In the genomic region with DNA sequence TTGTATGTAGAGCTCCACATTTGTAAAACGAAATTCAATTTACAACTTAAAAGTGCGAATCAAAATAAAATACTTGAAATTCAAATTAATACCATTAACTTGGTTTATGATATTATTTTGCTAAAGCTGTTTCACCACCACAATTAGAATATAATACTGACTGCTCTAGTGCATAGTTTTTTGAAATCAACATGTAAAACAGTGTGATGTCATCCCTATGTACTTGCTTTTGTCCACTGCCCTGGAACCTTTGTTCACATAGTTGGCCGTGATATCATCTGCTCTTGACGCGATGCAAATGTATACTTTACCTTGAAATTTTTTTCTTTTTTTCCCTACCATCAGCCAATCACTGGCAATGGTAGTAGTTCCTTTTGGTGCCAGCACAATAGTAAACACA, we compare ENCODE assay signal across 29 cellular contexts.
"Had no signal": no experiment of that assay in that cellular context is flagged by ENCODE, and none has a peak within 500 bp of the region (broad histone marks: within the 10 kb centered on the region; RNA-seq: fewer than 3 reads in every experiment).

No MANE protein-coding gene starts in this region.

- H3K4me1 ChIP-seq: ascending aorta, breast epithelium, colonic mucosa, gastrocnemius medialis, heart left ventricle had no signal

- H3K4me3 ChIP-seq: ascending aorta, breast epithelium, cardiac muscle cell, colonic mucosa, gastrocnemius medialis, heart left ventricle had no signal

- H3K36me3 ChIP-seq: breast epithelium, colonic mucosa, gastrocnemius medialis, WERI-Rb-1 had no signal

- H3K27ac ChIP-seq: ascending aorta, breast epithelium, cardiac muscle cell, colonic mucosa, gastrocnemius medialis, heart left ventricle, WERI-Rb-1 had no signal

- H3K27me3 ChIP-seq: ascending aorta, breast epithelium, cardiac muscle cell, colonic mucosa, gastrocnemius medialis, heart left ventricle had no signal

- ATAC-seq: activated CD4-positive, CD25-positive, alpha-beta regulatory T cell treated with anti-CD3 and anti-CD28 coated beads, Interleukin-2, amount 50 U/mL, for 24 hours; activated CD8-positive, alpha-beta T cell treated with anti-CD3 and anti-CD28 coated beads for 36 hours; activated T-cell treated with anti-CD3 and anti-CD28 coated beads, Interleukin-2, amount 50 U/mL, for 4 hours; esophagus mucosa; gastrocnemius medialis; heart left ventricle; T-helper 17 cell had no signal

- H3K9me3 ChIP-seq: ascending aorta, breast epithelium, colonic mucosa, gastrocnemius medialis, heart left ventricle had no signal

- FAIRE-seq: endometrium had no signal

- DNase-seq: activated B cell treated with CpG ODN at 0.5 μM for 24 hours; activated CD4-positive, alpha-beta T cell treated with anti-CD3 and anti-CD28 coated beads for 48 hours; activated CD4-positive, alpha-beta T cell treated with anti-CD3 and anti-CD28 coated beads, Interleukin-2, amount 50 U/mL, for 1 hour; activated CD4-positive, alpha-beta T cell treated with anti-CD3 and anti-CD28 coated beads, Interleukin-2, amount 50 U/mL, for 48 hours; activated CD8-positive, alpha-beta memory T cell treated with anti-CD3 and anti-CD28 coated beads for 24 hours; activated CD8-positive, alpha-beta T cell treated with anti-CD3 and anti-CD28 coated beads for 36 hours; activated gamma-delta T cell; activated naive CD4-positive, alpha-beta T cell; activated naive CD4-positive, alpha-beta T cell treated with anti-CD3 and anti-CD28 coated beads, Interleukin-2, amount 10 ng/mL, durations not matched to agents 7 days and 5 days; activated naive CD8-positive, alpha-beta T cell treated with anti-CD3 and anti-CD28 coated beads, Interleukin-2, amount 10 ng/mL, durations not matched to agents 7 days and 5 days; activated T-cell treated with anti-CD3 and anti-CD28 coated beads, Interleukin-2, amount 50 U/mL, for 4 hours; central memory CD4-positive, alpha-beta T cell; cerebellar nuclear complex; colonic mucosa; effector CD8-positive, alpha-beta T cell; foreskin fibroblast; gastrocnemius medialis; glutamatergic neuron; heart left ventricle; T-helper 1 cell; T-helper 17 cell; T1000; WERI-Rb-1 had no signal
